In genomic region chr7:127250312-127251047, GRCh38 we compare ENCODE assay signal across 2 cellular contexts.
TF ChIP-seq lines count a peak whose summit lies in the region.

No MANE protein-coding gene starts in this region.

TF ChIP-seq in liver, 16 proteins besides CTCF, POLR2A, EP300 and RAD21:
- TF ChIP-seq REST (IDR thresholded peaks at IDR 0.05) (no peak), ATF3 (IDR thresholded peaks at IDR 0.05) (no peak), SP1 (IDR thresholded peaks at IDR 0.05) (no peak), TAF1 (conservative IDR thresholded peaks at IDR 0.05) (no peak)
TF ChIP-seq in liver: peak in this region for 0.

TF ChIP-seq in HepG2, 621 proteins besides CTCF, POLR2A, EP300 and RAD21 (continued from another document):
- TF ChIP-seq BCLAF1 (IDR thresholded peaks at IDR 0.05) = no peak
TF ChIP-seq in HepG2: peak in this region for 0.
